In genomic region chr12:65949986-65950385, GRCh38 we compare ENCODE assay signal across 24 cellular contexts.
"Had no signal": no experiment of that assay in that cellular context is flagged by ENCODE, and none has a peak within 500 bp of the region (broad histone marks: within the 10 kb centered on the region; RNA-seq: fewer than 3 reads in every experiment).

No MANE protein-coding gene starts in this region.

- H3K36me3 Mint-ChIP-seq: activated CD4-positive, alpha-beta memory T cell treated with anti-CD3 and anti-CD28 coated beads for 36 hours; activated naive CD4-positive, alpha-beta T cell treated with anti-CD3 and anti-CD28 coated beads, Interleukin-2, amount 10 ng/mL, durations not matched to agents 7 days and 5 days; brain; natural killer cell had no signal

- FAIRE-seq: colon, endothelial cell of umbilical vein, kidney had no signal

- H3K27ac ChIP-seq: lower lobe of right lung, ovary, thyroid gland had no signal

- H3K27me3 Mint-ChIP-seq: brain had no signal

- H3K4me1 Mint-ChIP-seq: activated naive CD4-positive, alpha-beta T cell treated with anti-CD3 and anti-CD28 coated beads, Interleukin-2, amount 10 ng/mL, durations not matched to agents 7 days and 5 days; natural killer cell had no signal

- H3K36me3 ChIP-seq: lower lobe of right lung, ovary, thyroid gland had no signal

- H3K27ac Mint-ChIP-seq: activated CD4-positive, alpha-beta memory T cell treated with anti-CD3 and anti-CD28 coated beads for 36 hours; activated naive CD4-positive, alpha-beta T cell treated with anti-CD3 and anti-CD28 coated beads, Interleukin-2, amount 10 ng/mL, durations not matched to agents 7 days and 5 days; activated T-cell treated with anti-CD3 and anti-CD28 coated beads, Interleukin-2, amount 50 U/mL, for 72 hours; effector memory CD8-positive, alpha-beta T cell; natural killer cell; stimulated activated naive CD8-positive, alpha-beta T cell treated with anti-CD3 and anti-CD28 coated beads, Interleukin-15, Interleukin-2, amounts not matched to agents 100 ng/mL and 50 ng/mL, for 24 hours; T-helper 1 cell treated with Interleukin-12 subunit alpha and Interleukin-12 subunit beta and Interleukin-4 antibody, amounts not matched to agents 30 μg/mL and 1 μg/mL, for 36 hours had no signal

- ATAC-seq: activated T-cell treated with anti-CD3 and anti-CD28 coated beads, Interleukin-2, amount 50 U/mL, for 72 hours; effector memory CD8-positive, alpha-beta T cell; left lobe of liver; lower lobe of right lung; natural killer cell; right cardiac atrium had no signal

- H3K9me3 Mint-ChIP-seq: activated CD4-positive, alpha-beta memory T cell treated with anti-CD3 and anti-CD28 coated beads for 36 hours; activated naive CD4-positive, alpha-beta T cell treated with anti-CD3 and anti-CD28 coated beads, Interleukin-2, amount 10 ng/mL, durations not matched to agents 7 days and 5 days; activated T-cell treated with anti-CD3 and anti-CD28 coated beads, Interleukin-2, amount 50 U/mL, for 72 hours; brain; effector memory CD8-positive, alpha-beta T cell; natural killer cell; stimulated activated naive CD8-positive, alpha-beta T cell treated with anti-CD3 and anti-CD28 coated beads, Interleukin-15, Interleukin-2, amounts not matched to agents 100 ng/mL and 50 ng/mL, for 24 hours; T-helper 1 cell treated with Interleukin-12 subunit alpha and Interleukin-12 subunit beta and Interleukin-4 antibody, amounts not matched to agents 30 μg/mL and 1 μg/mL, for 36 hours had no signal

- H3K27me3 ChIP-seq: ovary, thyroid gland had no signal

- H3K9me3 ChIP-seq: lower lobe of right lung, ovary, thyroid gland had no signal

- H3K4me3 Mint-ChIP-seq: activated CD4-positive, alpha-beta memory T cell treated with anti-CD3 and anti-CD28 coated beads for 36 hours; activated naive CD4-positive, alpha-beta T cell treated with anti-CD3 and anti-CD28 coated beads, Interleukin-2, amount 10 ng/mL, durations not matched to agents 7 days and 5 days; activated T-cell treated with anti-CD3 and anti-CD28 coated beads, Interleukin-2, amount 50 U/mL, for 72 hours; effector memory CD8-positive, alpha-beta T cell; natural killer cell; stimulated activated naive CD8-positive, alpha-beta T cell treated with anti-CD3 and anti-CD28 coated beads, Interleukin-15, Interleukin-2, amounts not matched to agents 100 ng/mL and 50 ng/mL, for 24 hours; T-helper 1 cell treated with Interleukin-12 subunit alpha and Interleukin-12 subunit beta and Interleukin-4 antibody, amounts not matched to agents 30 μg/mL and 1 μg/mL, for 36 hours had no signal

- DNase-seq: activated CD4-positive, alpha-beta memory T cell treated with anti-CD3 and anti-CD28 coated beads for 36 hours; activated CD4-positive, alpha-beta T cell treated with anti-CD3 and anti-CD28 coated beads for 48 hours; activated effector memory CD4-positive, alpha-beta T cell treated with Interleukin-2 at 50 U/mL for 16 hours; activated naive CD4-positive, alpha-beta T cell treated with anti-CD3 and anti-CD28 coated beads, Interleukin-2, amount 10 ng/mL, durations not matched to agents 7 days and 5 days; activated T-cell treated with anti-CD3 and anti-CD28 coated beads, Interleukin-2, amount 50 U/mL, for 72 hours; anterior cingulate cortex; central memory CD4-positive, alpha-beta T cell; effector memory CD8-positive, alpha-beta T cell; kidney; lower lobe of right lung; natural killer cell; ovary; right cardiac atrium; stimulated activated CD4-positive, alpha-beta T cell treated with anti-CD3 and anti-CD28 coated beads, Interleukin-12 subunit alpha, Interleukin-12 subunit beta, amount 100 ng/mL, for 4 hours; stimulated activated CD4-positive, alpha-beta T cell treated with anti-CD3 and anti-CD28 coated beads, Interleukin-4, amount 100 ng/mL, for 4 hours; substantia nigra; T1000; thyroid gland had no signal

- H3K4me3 ChIP-seq: lower lobe of right lung, ovary, thyroid gland had no signal
